ENCODE assay signal across 8 cellular contexts in genomic region chr22:41285820-41286638, GRCh38. TPM values are rescaled to one million over a fixed set of nuclear protein-coding genes. Genes with fewer than 3 reads are reported as not detected.
DNase-seq lines count a peak whose midpoint lies in the region; ATAC-seq, FAIRE-seq and TF ChIP-seq lines count a peak whose summit lies in the region.

RANGAP1 (minus strand) TSS chr22:41286187; CDS start chr22:41281044, 5,143 bp downstream.

- TF ChIP-seq RAD21 in H1 (IDR thresholded peaks at IDR 0.05 in 1 of 2, conservative IDR thresholded peaks at IDR 0.05 in 1 of 2; ENCODE audit: low read depth in 2 of 2, low read length in 2 of 2), result no peak

- peak within 1 kb of the TSS; percentile 83 for H2BK5ac ChIP-seq in H1 (ENCODE audit: low read depth, low read length)

- H4K5ac ChIP-seq in H1 (ENCODE audit: insufficient read length, low read depth, low read length), result peak within 1 kb of the TSS; percentile 39

- H3K36me3 ChIP-seq in NT2/D1 (ENCODE audit: insufficient read depth, insufficient read length, low read length) (peaks cover 28% of the 10 kb centered on the region), H1 (ENCODE audit: control insufficient read depth in 2 of 4, insufficient read depth in 4 of 4, low read length in 3 of 4) (peaks cover 8 to 32% (median 14%) of the 10 kb centered on the region in 4 experiments; a peak in 6 of 8 replicates)

- peak within 1 kb of the TSS; percentile 83; the same call in 1 of the 2 replicates for H4K8ac ChIP-seq in H1 (ENCODE audit: extremely low read depth, insufficient read depth, low read length)

- POLR2A ChIA-PET in H1 (lab: Charles Lee; ENCODE audit: partially characterized antibody), result interaction anchor here (0.6 to 4.5 kb wide), 18 partner anchors 11 to 303 kb away, joined by 3 to 24 read pairs (median 4); partner anchors contain the start of genes PMM1, TEF, TOB2 and ZC3H7B

- H3K14ac ChIP-seq in H1 (ENCODE audit: insufficient read length), result no peak within 1 kb of the TSS

- peak within 1 kb of the TSS; percentile 71 for H3K18ac ChIP-seq in H1 (ENCODE audit: extremely low read depth, low read length)

- TF ChIP-seq EP300 in H1 (IDR thresholded peaks at IDR 0.05; ENCODE audit: borderline replicate concordance in 1 of 2, low read depth in 2 of 2, low read length in 2 of 2), result no peak

- WGBS in H1 (ENCODE audit: extremely low coverage in 1 of 2, insufficient coverage in 1 of 2, insufficient read length in 1 of 2, insufficient replicate concordance in 2 of 2, low coverage in 1 of 2, low lambda C conversion rate in 2 of 2, missing lambda C conversion rate in 1 of 2), 2 experiments, result 2% methylated on average over 45 of the region's 77 CpGs; no CpG with 5 or more reads in 1 of the 2 experiments

- BruUV-seq in Calu3 (replicated peaks; lab: Mats Ljungman, UMichigan), result no TSS peak

- H3K4me3 ChIP-seq in NT2/D1 (ENCODE audit: insufficient read length, low read depth), result peak within 1 kb of the TSS; percentile 87
- H3K4me3 ChIP-seq in H1 (ENCODE audit: extremely low read depth in 1 of 4, insufficient read depth in 2 of 4, low read depth in 3 of 4, low read length in 4 of 4), result peak within 1 kb of the TSS; percentile 76 to 93 (median 82)

- H2BK20ac ChIP-seq in H1 (ENCODE audit: low read length), result no peak within 1 kb of the TSS

- H3K4ac ChIP-seq in H1 (replicated peaks; ENCODE audit: insufficient read length, low read depth, low read length), result peak within 1 kb of the TSS; percentile 16

- FAIRE-seq in H1 (lab: Jason Lieb, UNC), result peak; percentile 96

- peak within 1 kb of the TSS; percentile 84 for H3K56ac ChIP-seq in H1 (replicated peaks; ENCODE audit: insufficient read length, low read depth, low read length)

- ATAC-seq in GM21381 (IDR thresholded peaks at IDR 0.05; ENCODE audit: unreplicated experiment) (peak; percentile 94), memory B cell (ENCODE audit: low read depth) (peak; percentile 89)
- peak; percentile 97 for ATAC-seq in activated CD8-positive, alpha-beta memory T cell treated with anti-CD3 and anti-CD28 coated beads, Interleukin-2, amount 10 ng/mL, durations not matched to agents 7 days and 5 days

- H3K27me3 Mint-ChIP-seq in Calu3 (ENCODE audit: unreplicated experiment) (no peaks in the 10 kb centered on the region), memory B cell (no peaks in the 10 kb centered on the region)
- H3K27me3 Mint-ChIP-seq in activated CD8-positive, alpha-beta memory T cell treated with anti-CD3 and anti-CD28 coated beads, Interleukin-2, amount 10 ng/mL, durations not matched to agents 7 days and 5 days, result no peaks in the 10 kb centered on the region

- H3K36me3 Mint-ChIP-seq in Calu3 (ENCODE audit: insufficient read depth, unreplicated experiment), result peaks cover 65% of the 10 kb centered on the region
- H3K36me3 Mint-ChIP-seq in activated CD8-positive, alpha-beta memory T cell treated with anti-CD3 and anti-CD28 coated beads, Interleukin-2, amount 10 ng/mL, durations not matched to agents 7 days and 5 days, result peaks cover 18% of the 10 kb centered on the region
- H3K36me3 Mint-ChIP-seq in memory B cell, result peaks cover 6% of the 10 kb centered on the region

- H4K20me1 ChIP-seq in H1 (replicated peaks in 1 of 2; ENCODE audit: control insufficient read depth in 1 of 2, insufficient read depth in 2 of 2, low read length in 2 of 2), result peaks cover 4 to 11% of the 10 kb centered on the region in 2 experiments

- peaks cover 10% of the 10 kb centered on the region; the same call in 1 of the 2 replicates for H3K79me1 ChIP-seq in H1 (ENCODE audit: low read depth, low read length)

- no peak within 1 kb of the TSS for H3K23ac ChIP-seq in H1 (ENCODE audit: insufficient read length)

- peak within 1 kb of the TSS; percentile 86 for H3K4me3 Mint-ChIP-seq in Calu3 (ENCODE audit: low read depth, unreplicated experiment)
- H3K4me3 Mint-ChIP-seq in activated CD8-positive, alpha-beta memory T cell treated with anti-CD3 and anti-CD28 coated beads, Interleukin-2, amount 10 ng/mL, durations not matched to agents 7 days and 5 days, result peak within 1 kb of the TSS; percentile 92
- H3K4me3 Mint-ChIP-seq in memory B cell, result peak within 1 kb of the TSS; percentile 88

- H3K79me2 ChIP-seq in H1 (ENCODE audit: control insufficient read depth in 1 of 2, insufficient read depth in 2 of 2, low read length in 2 of 2), result peaks cover 6 to 37% of the 10 kb centered on the region in 2 experiments; a peak in 3 of 4 replicates

- intact Hi-C loops in Calu3 (cut with micrococcal nuclease; ENCODE audit: unreplicated experiment), result no loop called here

- TF ChIP-seq CTCF in Calu3 (IDR thresholded peaks at IDR 0.05; ENCODE audit: unreplicated experiment) (no peak), H1 (IDR thresholded peaks at IDR 0.05; ENCODE audit: control extremely low read depth in 1 of 3, insufficient read depth in 1 of 3, low read depth in 1 of 3, low read length in 3 of 3) (peak in 1 of 3 experiments; percentile 22; a peak in 1 of 4 replicates)

- H3K4me1 ChIP-seq in NT2/D1 (ENCODE audit: insufficient read depth, insufficient read length) (no peaks in the 10 kb centered on the region), H1 (replicated peaks in 1 of 4; ENCODE audit: control insufficient read depth in 3 of 4, insufficient read depth in 4 of 4, low read length in 3 of 4) (peaks cover 2 to 20% (median 10%) of the 10 kb centered on the region in 4 experiments; a peak in 6 of 7 replicates)

- peak within 1 kb of the TSS; percentile 21 for H2BK120ac ChIP-seq in H1 (replicated peaks; ENCODE audit: low read depth, low read length)

- peak within 1 kb of the TSS; percentile 86 for H3K9ac ChIP-seq in NT2/D1 (ENCODE audit: insufficient read length, low read depth)
- H3K9ac ChIP-seq in H1 (replicated peaks in 1 of 4; ENCODE audit: extremely low read depth in 1 of 4, low read depth in 3 of 4, low read length in 3 of 4), result peak within 1 kb of the TSS; percentile 66 to 79 (median 68)

- H3K4me1 Mint-ChIP-seq in Calu3 (ENCODE audit: low read depth, unreplicated experiment) (peaks cover 57% of the 10 kb centered on the region), memory B cell (peaks cover 13% of the 10 kb centered on the region)
- H3K4me1 Mint-ChIP-seq in activated CD8-positive, alpha-beta memory T cell treated with anti-CD3 and anti-CD28 coated beads, Interleukin-2, amount 10 ng/mL, durations not matched to agents 7 days and 5 days, result peaks cover 32% of the 10 kb centered on the region

- TF ChIP-seq POLR2A in H1 (IDR thresholded peaks at IDR 0.05; ENCODE audit: control extremely low read depth in 1 of 2, low read depth in 2 of 2, low read length in 2 of 2), result peak; percentile 83 to 94

- peak within 1 kb of the TSS; percentile 4; the same call in 1 of the 2 replicates for H2AK5ac ChIP-seq in H1 (ENCODE audit: low read depth, low read length)

- H3K9me3 Mint-ChIP-seq in Calu3 (ENCODE audit: low read depth, unreplicated experiment), result no peaks in the 10 kb centered on the region
- H3K9me3 Mint-ChIP-seq in activated CD8-positive, alpha-beta memory T cell treated with anti-CD3 and anti-CD28 coated beads, Interleukin-2, amount 10 ng/mL, durations not matched to agents 7 days and 5 days (ENCODE audit: low read depth), result no peaks in the 10 kb centered on the region
- H3K9me3 Mint-ChIP-seq in memory B cell, result no peaks in the 10 kb centered on the region

- H3K27me3 ChIP-seq in NT2/D1 (ENCODE audit: insufficient read depth, insufficient read length), result no peaks in the 10 kb centered on the region
- no peaks in the 10 kb centered on the region for H3K27me3 ChIP-seq in H1 (replicated peaks in 1 of 4; ENCODE audit: control insufficient read depth in 3 of 4, extremely low read depth in 1 of 4, insufficient read depth in 3 of 4, low read length in 3 of 4)

- H2BK15ac ChIP-seq in H1 (ENCODE audit: low read length), result no peak within 1 kb of the TSS

- H2AFZ ChIP-seq in H1 (ENCODE audit: low read length), result peak within 1 kb of the TSS; percentile 6; the same call in 1 of the 2 replicates

- peak within 1 kb of the TSS; percentile 71 to 74 for H3K4me2 ChIP-seq in H1 (ENCODE audit: insufficient read depth in 1 of 2, low read depth in 2 of 2, low read length in 2 of 2)

- H3K23me2 ChIP-seq in H1 (ENCODE audit: low read depth, low read length), result peaks cover 3% of the 10 kb centered on the region; the same call in 1 of the 2 replicates

- DNase-seq in Calu3, result peak; percentile 98
- peak in 75 of 76 experiments; percentile 61 to 99 (median 96) for DNase-seq in HUDEP-2 (lab: John Stamatoyannopoulos, UW; ENCODE audit: unreplicated experiment in 76 of 76)
- peak; percentile 93 for DNase-seq in NT2/D1 (ENCODE audit: low read depth, low spot score)
- peak; percentile 99 for DNase-seq in activated CD8-positive, alpha-beta memory T cell treated with anti-CD3 and anti-CD28 coated beads, Interleukin-2, amount 10 ng/mL, durations not matched to agents 7 days and 5 days
- peak; percentile 95 for DNase-seq in H1 (ENCODE audit: low read depth in 1 of 2, low spot score in 2 of 2)
- DNase-seq in memory B cell (ENCODE audit: low spot score in 2 of 2), result peak; percentile 92 to 97
- peak; percentile 94 for DNase-seq in stimulated activated CD8-positive, alpha-beta memory T cell treated with anti-CD3 and anti-CD28 coated beads, Interleukin-12 subunit alpha, Interleukin-12 subunit beta, amount 100 ng/mL, for 24 hours (ENCODE audit: extremely low read depth)

- H3K27ac Mint-ChIP-seq in Calu3 (ENCODE audit: unreplicated experiment) (peak within 1 kb of the TSS; percentile 81), memory B cell (peak within 1 kb of the TSS; percentile 98)
- H3K27ac Mint-ChIP-seq in activated CD8-positive, alpha-beta memory T cell treated with anti-CD3 and anti-CD28 coated beads, Interleukin-2, amount 10 ng/mL, durations not matched to agents 7 days and 5 days, result peak within 1 kb of the TSS; percentile 98

- H2BK12ac ChIP-seq in H1 (ENCODE audit: low read depth, low read length), result peak within 1 kb of the TSS; percentile 50; the same call in 1 of the 2 replicates

- CTCF ChIA-PET in Calu3 (lab: Charles Lee) (interaction anchor here (1.2 kb wide), 1 partner anchor 15 kb away, joined by 3 read pairs; the partner anchor contains the start of gene ZC3H7B), H1 (lab: Charles Lee; ENCODE audit: partially characterized antibody) (interaction anchor here (1.0 to 1.3 kb wide), 4 partner anchors 13 to 231 kb away, joined by 3 read pairs; no protein-coding TSS in a partner anchor)
- CTCF ChIA-PET in activated CD8-positive, alpha-beta memory T cell treated with anti-CD3 and anti-CD28 coated beads, Interleukin-2, amount 10 ng/mL, durations not matched to agents 7 days and 5 days (lab: Charles Lee), result interaction anchor here (0.8 to 1.8 kb wide), 7 partner anchors 15 to 766 kb away, joined by 3 to 5 read pairs (median 3); partner anchors contain the start of genes TEF and ZC3H7B

- H3K27ac ChIP-seq in H1 (ENCODE audit: low read depth, low read length), result peak within 1 kb of the TSS; percentile 67

- no peaks in the 10 kb centered on the region for H3K9me3 ChIP-seq in NT2/D1 (ENCODE audit: insufficient read depth, low read length)
- no peaks in the 10 kb centered on the region for H3K9me3 ChIP-seq in H1 (ENCODE audit: insufficient read depth in 2 of 2, low read depth in 1 of 2, low read length in 1 of 2)

- H4K91ac ChIP-seq in H1 (replicated peaks; ENCODE audit: insufficient read length, low read length), result peak within 1 kb of the TSS; percentile 41

RNA-seq across cellular contexts. Expression of gene RANGAP1, which starts in this region (rescaled TPM):
- 189 and 194 TPM in 2 replicates for total RNA-seq in Calu3 (2022)
- total RNA-seq in activated CD8-positive, alpha-beta memory T cell treated with anti-CD3 and anti-CD28 coated beads, Interleukin-2, amount 10 ng/mL, durations not matched to agents 7 days and 5 days, result 100 to 1,000 TPM; 145 to 155 TPM
- 171 and 176 TPM in 2 replicates for total RNA-seq in H1 (2021; fragmentation: NEBNext Ultra II Directional; extraction: Animal tissue kit (Norgen Biotek cat#: 25700))
- polyA plus RNA-seq in H1 (2011; rRNA removed), result 121 and 190 TPM in 2 replicates
- 168 TPM for polyA plus RNA-seq in H1 (2011; cell fraction: cytosol; rRNA removed)
- 215 TPM for polyA plus RNA-seq in H1 (2011; cell fraction: nucleus; rRNA removed)
- 115 to 161 TPM (median 143 TPM) in 4 replicates for polyA plus RNA-seq in H1 (2012, experiment 1 of 2)
- 150 TPM for polyA plus RNA-seq in H1 (2012, experiment 2 of 2)
- polyA plus RNA-seq in H1 (2013, experiment 1 of 2), result 62.4 TPM
- polyA plus RNA-seq in H1 (2013, experiment 2 of 2), result 60.5 TPM
- 105 and 127 TPM in 2 replicates for polyA minus RNA-seq in H1 (2011; rRNA and poly(A)+ RNA removed)
- polyA minus RNA-seq in H1 (2011; cell fraction: cytosol; rRNA and poly(A)+ RNA removed), result 88.7 TPM
- polyA minus RNA-seq in H1 (2011; cell fraction: nucleus; rRNA and poly(A)+ RNA removed), result 64.5 TPM

Comparison
In these comparisons a context has a peak if more than half of its experiments do, and no peak if none do; other contexts are left out.
1. Peak in every context shown above with its lines: DNase-seq, ATAC-seq, H3K4me3 ChIP-seq and H3K27ac ChIP-seq.